Comparison of ENCODE assay signal across 1 cellular context in the genomic region with DNA sequence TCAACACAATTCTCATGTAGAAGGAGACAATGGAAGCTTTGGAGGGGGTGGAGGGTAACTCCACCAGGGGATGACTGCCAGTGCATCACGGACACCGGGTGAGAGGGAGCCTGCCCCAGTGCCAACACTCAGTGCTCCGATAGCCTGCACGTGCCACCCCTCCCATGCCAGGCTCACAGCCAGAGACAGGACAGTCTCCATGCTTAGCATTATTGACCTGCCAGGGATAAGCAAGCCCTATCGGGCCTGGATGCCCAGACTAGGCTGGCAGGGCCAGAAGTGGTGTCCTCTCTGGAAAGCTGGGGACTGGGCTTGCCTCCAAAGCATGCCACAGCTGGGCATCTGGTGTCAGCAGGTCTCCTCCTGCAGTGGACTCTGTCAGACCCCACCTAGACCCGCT.
TF ChIP-seq lines count a peak whose summit lies in the region.

No MANE protein-coding gene starts in this region.

TF ChIP-seq in IMR-90, 13 proteins besides CTCF, POLR2A, EP300 and RAD21 (continued from another document):
- TF ChIP-seq, protein P1, sequence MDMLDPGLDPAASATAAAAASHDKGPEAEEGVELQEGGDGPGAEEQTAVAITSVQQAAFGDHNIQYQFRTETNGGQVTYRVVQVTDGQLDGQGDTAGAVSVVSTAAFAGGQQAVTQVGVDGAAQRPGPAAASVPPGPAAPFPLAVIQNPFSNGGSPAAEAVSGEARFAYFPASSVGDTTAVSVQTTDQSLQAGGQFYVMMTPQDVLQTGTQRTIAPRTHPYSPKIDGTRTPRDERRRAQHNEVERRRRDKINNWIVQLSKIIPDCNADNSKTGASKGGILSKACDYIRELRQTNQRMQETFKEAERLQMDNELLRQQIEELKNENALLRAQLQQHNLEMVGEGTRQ (IDR thresholded peaks at IDR 0.05; ENCODE audit: low read depth, low read length) = no peak
